35 cellular contexts compared by ENCODE assay signal in the genomic region with DNA sequence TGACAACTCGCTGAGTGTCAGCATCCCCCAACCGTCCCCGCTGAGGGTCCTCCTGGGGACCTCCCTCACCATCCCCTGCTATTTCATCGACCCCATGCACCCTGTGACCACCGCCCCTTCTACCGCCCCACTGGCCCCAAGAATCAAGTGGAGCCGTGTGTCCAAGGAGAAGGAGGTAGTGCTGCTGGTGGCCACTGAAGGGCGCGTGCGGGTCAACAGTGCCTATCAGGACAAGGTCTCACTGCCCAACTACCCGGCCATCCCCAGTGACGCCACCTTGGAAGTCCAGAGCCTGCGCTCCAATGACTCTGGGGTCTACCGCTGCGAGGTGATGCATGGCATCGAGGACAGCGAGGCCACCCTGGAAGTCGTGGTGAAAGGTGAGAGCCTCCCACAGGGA. TPM values are rescaled to one million over a fixed set of nuclear protein-coding genes. Genes with fewer than 3 reads are reported as not detected.
"Had no signal": no experiment of that assay in that cellular context is flagged by ENCODE, and none has a peak within 500 bp of the region (broad histone marks: within the 10 kb centered on the region; RNA-seq: fewer than 3 reads in every experiment).

No MANE protein-coding gene starts in this region.

- H3K9me3 ChIP-seq: body of pancreas, breast epithelium, MG63, Peyer's patch had no signal

- H3K4me3 Mint-ChIP-seq: activated CD4-positive, alpha-beta T cell treated with anti-CD3 and anti-CD28 coated beads, Interleukin-2, amount 10 ng/mL, durations not matched to agents 24 days and 14 days; activated CD8-positive, alpha-beta T cell treated with anti-CD3 and anti-CD28 coated beads for 36 hours; activated naive CD4-positive, alpha-beta T cell treated with anti-CD3 and anti-CD28 coated beads, Interleukin-2, amount 50 U/mL, for 24 hours; activated naive CD8-positive, alpha-beta T cell treated with anti-CD3 and anti-CD28 coated beads, Interleukin-2, amount 10 ng/mL, durations not matched to agents 7 days and 5 days had no signal

- H3K36me3 Mint-ChIP-seq: activated naive CD4-positive, alpha-beta T cell treated with anti-CD3 and anti-CD28 coated beads, Interleukin-2, amount 50 U/mL, for 24 hours; activated naive CD8-positive, alpha-beta T cell treated with anti-CD3 and anti-CD28 coated beads, Interleukin-2, amount 10 ng/mL, durations not matched to agents 7 days and 5 days had no signal

- H3K9me3 Mint-ChIP-seq: activated CD4-positive, alpha-beta T cell treated with anti-CD3 and anti-CD28 coated beads, Interleukin-2, amount 10 ng/mL, durations not matched to agents 24 days and 14 days; activated CD8-positive, alpha-beta T cell treated with anti-CD3 and anti-CD28 coated beads for 36 hours; activated naive CD4-positive, alpha-beta T cell treated with anti-CD3 and anti-CD28 coated beads, Interleukin-2, amount 50 U/mL, for 24 hours; activated naive CD8-positive, alpha-beta T cell treated with anti-CD3 and anti-CD28 coated beads, Interleukin-2, amount 10 ng/mL, durations not matched to agents 7 days and 5 days; activated T-helper 2 cell treated with anti-CD3 and anti-CD28 coated beads, Interferon-gamma antibody, Interleukin-2, Interleukin-4, amounts not matched to agents 10 μg/mL and 5 μg/mL and 100 μg/mL, durations not matched to agents 14 hours and 24 hours and 36 hours had no signal

- H3K4me1 ChIP-seq: body of pancreas, breast epithelium, Peyer's patch had no signal

- H3K36me3 ChIP-seq: breast epithelium, MG63, Peyer's patch, WERI-Rb-1 had no signal

- ATAC-seq: activated CD8-positive, alpha-beta T cell treated with anti-CD3 and anti-CD28 coated beads for 36 hours; body of pancreas; PC-3; Right ventricle myocardium inferior had no signal

- H3K27ac Mint-ChIP-seq: activated CD4-positive, alpha-beta T cell treated with anti-CD3 and anti-CD28 coated beads, Interleukin-2, amount 10 ng/mL, durations not matched to agents 24 days and 14 days; activated CD8-positive, alpha-beta T cell treated with anti-CD3 and anti-CD28 coated beads for 36 hours; activated naive CD4-positive, alpha-beta T cell treated with anti-CD3 and anti-CD28 coated beads, Interleukin-2, amount 50 U/mL, for 24 hours; activated naive CD8-positive, alpha-beta T cell treated with anti-CD3 and anti-CD28 coated beads, Interleukin-2, amount 10 ng/mL, durations not matched to agents 7 days and 5 days; activated T-helper 2 cell treated with anti-CD3 and anti-CD28 coated beads, Interferon-gamma antibody, Interleukin-2, Interleukin-4, amounts not matched to agents 10 μg/mL and 5 μg/mL and 100 μg/mL, durations not matched to agents 14 hours and 24 hours and 36 hours had no signal

- H3K27ac ChIP-seq: body of pancreas, breast epithelium, Peyer's patch, WERI-Rb-1 had no signal

- H3K4me3 ChIP-seq: body of pancreas, breast epithelium, MG63, Peyer's patch had no signal

- H3K27me3 Mint-ChIP-seq: activated CD4-positive, alpha-beta T cell treated with anti-CD3 and anti-CD28 coated beads, Interleukin-2, amount 10 ng/mL, durations not matched to agents 24 days and 14 days; activated naive CD8-positive, alpha-beta T cell treated with anti-CD3 and anti-CD28 coated beads, Interleukin-2, amount 10 ng/mL, durations not matched to agents 7 days and 5 days had no signal

- H3K27me3 ChIP-seq: body of pancreas, breast epithelium, MG63, Peyer's patch had no signal

- DNase-seq: activated CD4-positive, alpha-beta T cell treated with anti-CD3 and anti-CD28 coated beads, Interleukin-2, amount 10 ng/mL, durations not matched to agents 24 days and 14 days; activated CD4-positive, alpha-beta T cell treated with anti-CD3 and anti-CD28 coated beads, Interleukin-2, amount 50 U/mL, for 4 hours; activated CD8-positive, alpha-beta T cell treated with anti-CD3 and anti-CD28 coated beads for 36 hours; activated gamma-delta T cell; activated naive CD4-positive, alpha-beta T cell treated with Interleukin-2 at 50 U/mL for 16 hours; activated naive CD8-positive, alpha-beta T cell treated with anti-CD3 and anti-CD28 coated beads, Interleukin-2, amount 10 ng/mL, durations not matched to agents 7 days and 5 days; activated T-cell treated with anti-CD3 and anti-CD28 coated beads, Interleukin-2, amount 50 U/mL, for 1 hour; amygdala; body of pancreas; Kasumi-1; MG63; NCI-H1048; NCI-H1105 treated with DMSO at 0.1 percent for 48 hours; NCI-H1436; NCI-H1694; NCI-H1930; NCI-H2081 treated with DMSO at 0.1 percent for 48 hours; NCI-H345; NCI-H524 treated with DMSO at 0.1 percent for 48 hours; NCI-H748 treated with DMSO at 0.1 percent for 48 hours; NK-92 treated with Interleukin-12 subunit alpha and Interleukin-12 subunit beta, amount 100 ng/mL, for 24 hours; PC-3; Peyer's patch; RPMI8226; SW 1271; T1000; WERI-Rb-1 had no signal

- H3K4me1 Mint-ChIP-seq: activated naive CD4-positive, alpha-beta T cell treated with anti-CD3 and anti-CD28 coated beads, Interleukin-2, amount 50 U/mL, for 24 hours; activated naive CD8-positive, alpha-beta T cell treated with anti-CD3 and anti-CD28 coated beads, Interleukin-2, amount 10 ng/mL, durations not matched to agents 7 days and 5 days had no signal

RNA-seq across cellular contexts. Expression of gene ACAN, which starts 35.4 kb away (rescaled TPM):
- total RNA-seq: activated CD4-positive, alpha-beta T cell treated with anti-CD3 and anti-CD28 coated beads, Interleukin-2, amount 10 ng/mL, durations not matched to agents 24 days and 14 days; activated CD8-positive, alpha-beta memory T cell treated with anti-CD3 and anti-CD28 coated beads for 36 hours; activated CD8-positive, alpha-beta T cell treated with anti-CD3 and anti-CD28 coated beads for 36 hours; activated naive CD8-positive, alpha-beta T cell treated with anti-CD3 and anti-CD28 coated beads, Interleukin-2, amount 10 ng/mL, durations not matched to agents 7 days and 5 days; activated T-helper 2 cell treated with anti-CD3 and anti-CD28 coated beads, Interferon-gamma antibody, Interleukin-2, Interleukin-4, amounts not matched to agents 10 μg/mL and 5 μg/mL and 100 μg/mL, durations not matched to agents 14 hours and 24 hours and 36 hours; NCI-H460; PC-3; Right ventricle myocardium inferior; T-helper 1 cell treated with Interleukin-12 subunit alpha and Interleukin-12 subunit beta and Interleukin-4 antibody, amounts not matched to agents 30 ng/mL and 1 ng/mL, for 36 hours; T-helper 2 cell treated with Interferon-gamma antibody and Interleukin-4, amounts not matched to agents 100 ng/mL and 5 ng/mL, for 36 hours had no signal
